Comparison of ENCODE assay signal across 8 cellular contexts in the genomic region with DNA sequence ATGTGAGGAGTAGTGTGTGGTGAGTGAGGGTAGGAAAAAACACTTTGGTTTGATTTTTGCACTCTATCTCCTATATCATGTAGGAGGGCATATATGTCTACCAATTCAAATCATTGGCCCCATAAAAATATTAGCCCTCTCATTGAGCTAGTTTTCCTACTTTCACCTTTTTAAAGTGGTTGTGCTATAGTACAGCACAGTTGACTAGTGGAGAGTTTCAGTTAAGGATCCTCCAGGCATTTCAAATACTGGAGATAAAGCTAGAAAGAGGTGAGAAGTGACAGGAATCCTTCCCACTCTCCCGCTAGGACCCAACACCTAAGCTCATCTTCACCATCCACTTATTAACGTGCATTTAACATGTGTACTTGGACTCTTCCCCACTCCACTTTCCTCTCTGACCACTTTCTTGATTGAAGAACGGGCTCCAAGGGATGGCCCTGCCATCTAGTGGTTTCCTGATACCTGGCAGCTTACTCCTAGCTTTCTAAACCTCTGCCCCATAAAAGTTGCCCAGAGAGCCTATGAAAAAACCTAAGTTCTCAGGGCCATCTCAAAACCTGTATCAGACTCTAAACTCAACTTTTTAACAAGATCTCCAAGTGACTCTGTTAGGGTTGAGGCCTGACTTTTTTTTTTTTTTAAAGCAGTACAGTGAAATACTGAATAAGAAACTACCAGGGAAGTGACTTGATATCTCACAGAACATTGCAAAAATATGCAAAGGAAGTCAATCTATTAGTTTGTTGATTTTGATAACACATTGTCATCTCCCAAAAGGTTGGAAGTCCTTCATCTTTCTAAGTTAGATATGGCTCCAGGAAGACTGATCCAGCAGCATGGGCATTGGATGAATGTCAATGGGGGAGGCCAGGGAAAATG. TPM values are rescaled to one million over a fixed set of nuclear protein-coding genes. Genes with fewer than 3 reads are reported as not detected.
DNase-seq lines count a peak whose midpoint lies in the region; ATAC-seq and TF ChIP-seq lines count a peak whose summit lies in the region.

No MANE protein-coding gene starts in this region.

- TF ChIP-seq CTCF in GM12874 (IDR thresholded peaks at IDR 0.05; ENCODE audit: insufficient read depth, low read depth, low read length) (peak; percentile 74), WI38 (IDR thresholded peaks at IDR 0.05; ENCODE audit: low read depth, low read length) (peak; percentile 89), psoas muscle (IDR thresholded peaks at IDR 0.05) (peak; percentile 82)

- no peaks in the 10 kb centered on the region for H3K36me3 ChIP-seq in psoas muscle (ENCODE audit: insufficient read depth in 1 of 2, low read depth in 1 of 2)

- no peaks in the 10 kb centered on the region for H3K9me3 ChIP-seq in psoas muscle

- H3K27me3 ChIP-seq in psoas muscle (ENCODE audit: insufficient read depth in 3 of 3, low read length in 2 of 3): no peaks in the 10 kb centered on the region

- DNase-seq in AG08396 (ENCODE audit: low spot score): peak; percentile 72
- peak; percentile 22 for DNase-seq in NCI-H2171 (lab: John Stamatoyannopoulos, UW)
- DNase-seq in glomerular endothelial cell (ENCODE audit: extremely low read depth, low read depth, low spot score): peak; percentile 50
- no peak for DNase-seq in psoas muscle
- DNase-seq in activated effector memory CD4-positive, alpha-beta T cell treated with anti-CD3 and anti-CD28 coated beads, Interleukin-2, amount 50 U/mL, for 16 hours: no peak

- ATAC-seq in HG02763 (IDR thresholded peaks at IDR 0.05; ENCODE audit: unreplicated experiment): peak; percentile 50
- peak; percentile 75 to 96 (median 86) for ATAC-seq in psoas muscle

- no peak overlapping the region for H3K4me3 ChIP-seq in WI38 (ENCODE audit: low read depth, low read length)
- H3K4me3 ChIP-seq in psoas muscle: no peak overlapping the region

- intact Hi-C loops in psoas muscle (cut with DNase I): loop anchor here (2.0 to 10.0 kb wide), 6 partner anchors 114 to 1162 kb away; no protein-coding TSS in a partner anchor

- 12 to 18% (median 13%) methylated on average over 3 of the region's 3 CpGs for WGBS in psoas muscle, 3 donors

- no peaks in the 10 kb centered on the region for H3K4me1 ChIP-seq in psoas muscle

- H3K27ac ChIP-seq in psoas muscle: no peak overlapping the region

RNA-seq across cellular contexts. Expression of gene IL12A, which starts 17.9 kb away (rescaled TPM):
- total RNA-seq in glomerular endothelial cell (4.6 and 6.0 TPM in 2 replicates), psoas muscle (under 1 TPM; 0.19 to 0.79 (median 0.45) TPM)
- polyA plus RNA-seq in psoas muscle: under 1 TPM; 0.08 to 0.31 (median 0.09) TPM

Comparison
In these comparisons a context has a peak if more than half of its experiments do, and no peak if none do; other contexts are left out.
1. DNase-seq: peak in AG08396 (single experiment), NCI-H2171 (single experiment) and glomerular endothelial cell (single experiment); none in psoas muscle (0 of 2) and activated effector memory CD4-positive, alpha-beta T cell treated with anti-CD3 and anti-CD28 coated beads, Interleukin-2, amount 50 U/mL, for 16 hours (single experiment).
2. Peak in every context shown above with its lines, with median percentiles within 50 percentile points of each other: CTCF ChIP-seq.